Comparison of ENCODE assay signal across 8 cellular contexts in genomic region chr11:126345759-126346585, GRCh38. TPM values are rescaled to one million over a fixed set of nuclear protein-coding genes. Genes with fewer than 3 reads are reported as not detected.
DNase-seq lines count a peak whose midpoint lies in the region; ATAC-seq, FAIRE-seq and TF ChIP-seq lines count a peak whose summit lies in the region.

No MANE protein-coding gene starts in this region.

- no peaks in the 10 kb centered on the region for H3K9me2 ChIP-seq in GM23338 (ENCODE audit: insufficient read depth)

- peaks cover 14% of the 10 kb centered on the region for H3K27me3 Mint-ChIP-seq in GM23338 (ENCODE audit: insufficient read depth, low read depth, poor library complexity)

- FAIRE-seq in pancreas (lab: Jason Lieb, UNC): no peak

- peaks cover 9% of the 10 kb centered on the region for H4K20me1 ChIP-seq in GM23338 (replicated peaks; ENCODE audit: insufficient read depth)

- H3K27ac ChIP-seq in GM23338 (ENCODE audit: low read depth) (peak overlapping the region; percentile 39; the same call in 1 of the 2 replicates), RWPE2 (ENCODE audit: poor library complexity, severe bottlenecking) (peak overlapping the region; percentile 67), pancreas (peak overlapping the region; percentile 43 to 82 (median 80))

- H3K4me1 Mint-ChIP-seq in GM23338: peaks cover 46% of the 10 kb centered on the region

- H3K79me2 ChIP-seq in GM23338 (replicated peaks; ENCODE audit: insufficient read depth): peaks cover 12% of the 10 kb centered on the region

- whole genome bisulfite sequencing in pancreas, 2 donors: 34 to 44% methylated on average over 17 of the region's 17 CpGs

- no peaks in the 10 kb centered on the region; the same call in 2 of the 3 replicates for H3K9me3 Mint-ChIP-seq in GM23338

- H3K36me3 ChIP-seq in GM23338 (ENCODE audit: insufficient read depth): 0 out of 2 replicates have a peak, but pooled peaks cover 5% of the 10 kb centered on the region
- H3K36me3 ChIP-seq in RWPE2 (ENCODE audit: low read depth): peaks cover 28% of the 10 kb centered on the region
- no peaks in the 10 kb centered on the region for H3K36me3 ChIP-seq in pancreas

- H3K9me3 ChIP-seq in RWPE2 (ENCODE audit: severe bottlenecking) (no peaks in the 10 kb centered on the region), pancreas (no peaks in the 10 kb centered on the region)

- peaks cover 30% of the 10 kb centered on the region for H3K36me3 Mint-ChIP-seq in GM23338 (ENCODE audit: low read depth)

- intact Hi-C loops in pancreas (cut with DNase I): no loop called here

- peaks cover 24% of the 10 kb centered on the region for H3K4me1 ChIP-seq in GM23338 (ENCODE audit: insufficient read depth)
- peaks cover 41% of the 10 kb centered on the region for H3K4me1 ChIP-seq in RWPE2 (ENCODE audit: insufficient read depth, poor library complexity, severe bottlenecking)
- H3K4me1 ChIP-seq in pancreas: peaks cover 0 to 27% (median 11%) of the 10 kb centered on the region in 3 donors

- H2AFZ ChIP-seq in GM23338: no peak overlapping the region

- H3K4me3 ChIP-seq in GM23338 (no peak overlapping the region), RWPE2 (ENCODE audit: severe bottlenecking) (no peak overlapping the region), pancreas (no peak overlapping the region)

- 0 out of 2 replicates have a peak, but pooled peaks cover 5% of the 10 kb centered on the region for H3F3A ChIP-seq in GM23338 (replicated peaks; ENCODE audit: low read depth)

- ATAC-seq in GM23338 (no peak; the same call in 2 of the 3 replicates), RWPE2 (ENCODE audit: low read depth) (peak; percentile 52), esophagus mucosa (peak; percentile 37), pancreas (peak; percentile 88 to 90 (median 89)), GM21723 (IDR thresholded peaks at IDR 0.05; ENCODE audit: unreplicated experiment) (no peak), HG02571 (IDR thresholded peaks at IDR 0.05; ENCODE audit: unreplicated experiment) (no peak)

- no peak for DNase-seq in GM23338 (ENCODE audit: low spot score)
- DNase-seq in RWPE2 (ENCODE audit: low spot score): peak; percentile 47
- DNase-seq in pancreas: peak in 5 of 6 donors; percentile 69 to 78 (median 74)
- no peak for DNase-seq in stimulated activated CD4-positive, alpha-beta T cell treated with anti-CD3 and anti-CD28 coated beads, Interleukin-1b, Interleukin-23, amount 100 ng/mL, for 48 hours
- no peak for DNase-seq in activated CD4-positive, CD25-positive, alpha-beta regulatory T cell treated with anti-CD3 and anti-CD28 coated beads, Interleukin-2, amount 50 U/mL, for 72 hours

- H3K4me3 Mint-ChIP-seq in GM23338: peak overlapping the region; percentile 18; the same call in 1 of the 3 replicates

- H3K27me3 ChIP-seq in GM23338 (ENCODE audit: insufficient read depth): no peaks in the 10 kb centered on the region
- H3K27me3 ChIP-seq in RWPE2 (ENCODE audit: insufficient read depth, poor library complexity, severe bottlenecking): no peaks in the 10 kb centered on the region
- H3K27me3 ChIP-seq in pancreas: no peaks in the 10 kb centered on the region

- peak overlapping the region; percentile 51; the same call in 1 of the 2 replicates for H3K4me2 ChIP-seq in GM23338

- no peak for TF ChIP-seq CTCF in GM23338 (conservative IDR thresholded peaks at IDR 0.05; ENCODE audit: low read depth in 2 of 2)
- TF ChIP-seq CTCF in RWPE2 (IDR thresholded peaks at IDR 0.05; ENCODE audit: poor library complexity, severe bottlenecking): no peak
- TF ChIP-seq CTCF in pancreas (IDR thresholded peaks at IDR 0.05): no peak

- H3K27ac Mint-ChIP-seq in GM23338: peak overlapping the region; percentile 73; the same call in 1 of the 2 replicates

TF ChIP-seq in GM23338, 12 proteins besides CTCF, POLR2A, EP300 and RAD21:
- no peak for TF ChIP-seq ZNF331 (CRISPR knock-in tag; IDR thresholded peaks at IDR 0.05; ENCODE audit: low read depth)
- TF ChIP-seq ZNF462 (CRISPR knock-in tag; IDR thresholded peaks at IDR 0.05): no peak
- no peak for TF ChIP-seq CREB1 (CRISPR knock-in tag; IDR thresholded peaks at IDR 0.05; ENCODE audit: low read depth)
- TF ChIP-seq POLR2AphosphoS5 (IDR thresholded peaks at IDR 0.05; ENCODE audit: low read depth): no peak; the same call in 1 of the 2 replicates

RNA-seq across cellular contexts. Expression of gene ST3GAL4, which starts 9.5 kb away (rescaled TPM):
- 16.6 and 28.0 TPM in 2 replicates for total RNA-seq in GM23338 (2014; rRNA removed; shearing (Covaris generic))
- polyA plus RNA-seq in GM23338 (2016; fragmentation: Nextera tagmentation; extraction: Ambion mirVana) (10.1 and 10.8 TPM in 2 replicates), pancreas (10 to 100 TPM in 1 of 2 donors, 1 to 10 TPM in 1; 5.7 to 12.9 TPM)
- total RNA-seq in esophagus mucosa (54.2 TPM), pancreas (10 to 100 TPM in 2 of 6 donors, 1 to 10 TPM in 4; 2.6 to 10.5 (median 9.4) TPM)

RNA-seq across cellular contexts. Expression of gene DCPS, which starts 42.1 kb away (rescaled TPM):
- 26.8 and 28.5 TPM in 2 replicates for total RNA-seq in GM23338 (2014; rRNA removed; shearing (Covaris generic))
- polyA plus RNA-seq in GM23338 (2016; fragmentation: Nextera tagmentation; extraction: Ambion mirVana): 41.1 and 46.4 TPM in 2 replicates
- total RNA-seq in esophagus mucosa: 17.4 TPM
- total RNA-seq in pancreas: 10 to 100 TPM in 3 of 6 donors, 1 to 10 TPM in 3; 8.4 to 16.6 (median 9.8) TPM
- 10 to 100 TPM; 15.2 to 16.6 TPM for polyA plus RNA-seq in pancreas

Comparison
In these comparisons a context has a peak if more than half of its experiments do, and no peak if none do; other contexts are left out.
1. ATAC-seq: peak in RWPE2 (single experiment), esophagus mucosa (single experiment) and pancreas (4 of 4); none in GM23338 (single experiment), GM21723 (single experiment) and HG02571 (single experiment).
2. DNase-seq: peak in RWPE2 (single experiment) and pancreas (5 of 6); none in GM23338 (single experiment), stimulated activated CD4-positive, alpha-beta T cell treated with anti-CD3 and anti-CD28 coated beads, Interleukin-1b, Interleukin-23, amount 100 ng/mL, for 48 hours (single experiment) and activated CD4-positive, CD25-positive, alpha-beta regulatory T cell treated with anti-CD3 and anti-CD28 coated beads, Interleukin-2, amount 50 U/mL, for 72 hours (single experiment).
3. Peak in every context shown above with its lines, with median percentiles within 50 percentile points of each other: H3K27ac ChIP-seq.